In genomic region chr6:56570434-56571359, GRCh38 we compare ENCODE assay signal across 8 cellular contexts.
A peak's percentile ranks its signal among the peaks of the same experiment; 100 is the strongest.
DNase-seq lines count a peak whose midpoint lies in the region; ATAC-seq, FAIRE-seq and TF ChIP-seq lines count a peak whose summit lies in the region.

No MANE protein-coding gene starts in this region.

- FAIRE-seq in small intestine (lab: Jason Lieb, UNC) = peak; percentile 61

- no peaks in the 10 kb centered on the region for H3K27me3 Mint-ChIP-seq in H9 (ENCODE audit: low read depth)

- TF ChIP-seq CTCF in H9 (conservative IDR thresholded peaks at IDR 0.05) (peak; percentile 64), LNCaP clone FGC (IDR thresholded peaks at IDR 0.05; ENCODE audit: control insufficient read depth, extremely low read depth, insufficient read depth) (peak; percentile 65), foreskin keratinocyte (conservative IDR thresholded peaks at IDR 0.05) (peak; percentile 66)

- H3K79me1 ChIP-seq in H9 (ENCODE audit: insufficient read depth, low read depth, low read length, poor library complexity, severe bottlenecking) = no peaks in the 10 kb centered on the region

- no peaks in the 10 kb centered on the region for H3K4me1 ChIP-seq in H9 (ENCODE audit: insufficient read depth, low read length)
- H3K4me1 ChIP-seq in foreskin keratinocyte = no peaks in the 10 kb centered on the region
- no peaks in the 10 kb centered on the region for H3K4me1 ChIP-seq in small intestine (ENCODE audit: control insufficient read depth in 2 of 2, insufficient read depth in 1 of 2, low read depth in 1 of 2, low read length in 1 of 2)

- H2BK20ac ChIP-seq in H9 (ENCODE audit: low read depth, low read length, poor library complexity, severe bottlenecking) = no peak overlapping the region

- H4K8ac ChIP-seq in H9 (replicated peaks; ENCODE audit: insufficient read length, low read depth, low read length) = no peak overlapping the region

- no peak overlapping the region for H3K27ac Mint-ChIP-seq in H9

- ATAC-seq in SK-N-SH treated with all-trans-retinoic acid at 6 μM for 48 hours (peak; percentile 67), foreskin keratinocyte (peak; percentile 71)

- peaks cover 3 to 6% of the 10 kb centered on the region in 2 experiments for H3K9me3 Mint-ChIP-seq in H9

- no peak overlapping the region for H2BK120ac ChIP-seq in H9 (ENCODE audit: low read depth, low read length, poor library complexity, severe bottlenecking)

- H3K27me3 ChIP-seq in H9 (ENCODE audit: insufficient read depth, low read length) = no peaks in the 10 kb centered on the region
- H3K27me3 ChIP-seq in foreskin keratinocyte = no peaks in the 10 kb centered on the region
- H3K27me3 ChIP-seq in small intestine (ENCODE audit: control insufficient read depth in 2 of 2, insufficient read depth in 2 of 2, low read length in 2 of 2) = no peaks in the 10 kb centered on the region

- H3K27ac ChIP-seq in H9 (ENCODE audit: insufficient read length, low read depth, low read length) (no peak overlapping the region), foreskin keratinocyte (no peak overlapping the region), small intestine (ENCODE audit: low read depth in 1 of 2, low read length in 1 of 2) (no peak overlapping the region)

- H2BK5ac ChIP-seq in H9 (ENCODE audit: insufficient read length, low read length) = no peak overlapping the region

- H3K4me3 Mint-ChIP-seq in H9 = no peak overlapping the region

- H2BK15ac ChIP-seq in H9 (ENCODE audit: low read depth, low read length) = no peak overlapping the region

- H3K4me3 ChIP-seq in LNCaP clone FGC (ENCODE audit: low read depth, low read length) (no peak overlapping the region), small intestine (ENCODE audit: low read depth in 1 of 2, low read length in 2 of 2) (no peak overlapping the region)

- H4K91ac ChIP-seq in H9 (ENCODE audit: insufficient read length, low read depth, low read length) = no peak overlapping the region

- H2BK12ac ChIP-seq in H9 (ENCODE audit: insufficient read length, low read depth, low read length) = no peak overlapping the region

- H2AFZ ChIP-seq in H9 (ENCODE audit: low read length) = no peak overlapping the region

- no peaks in the 10 kb centered on the region for H3K79me2 ChIP-seq in H9 (ENCODE audit: insufficient read depth, low read length)

- H2AK5ac ChIP-seq in H9 (ENCODE audit: insufficient read length, low read length) = no peak overlapping the region

- H4K20me1 ChIP-seq in H9 (ENCODE audit: control insufficient read depth, insufficient read depth, insufficient read length) = no peaks in the 10 kb centered on the region

- no peak overlapping the region for H3K18ac ChIP-seq in H9 (ENCODE audit: insufficient read length, low read depth, low read length)

- H3K36me3 ChIP-seq in small intestine (ENCODE audit: control insufficient read depth in 2 of 2, insufficient read depth in 2 of 2, low read length in 2 of 2) = no peaks in the 10 kb centered on the region

- H3K4me1 Mint-ChIP-seq in H9 = peaks cover 7 to 8% of the 10 kb centered on the region in 2 experiments

- H3K36me3 Mint-ChIP-seq in H9 (ENCODE audit: insufficient read depth in 1 of 3, low read depth in 3 of 3) = peaks cover 32 to 44% (median 40%) of the 10 kb centered on the region in 3 experiments

- no peak overlapping the region for H3K4me2 ChIP-seq in H9 (ENCODE audit: insufficient read depth, insufficient read length, low read length)

- H3K14ac ChIP-seq in H9 (ENCODE audit: insufficient read depth, low read length) = no peak overlapping the region

- peak; percentile 11 for DNase-seq in SIG-M5 treated with dmso at 0.1 percent for 504 hours (lab: John Stamatoyannopoulos, UW; ENCODE audit: unreplicated experiment)
- no peak for DNase-seq in SIG-M5 (lab: John Stamatoyannopoulos, UW)
- DNase-seq in H9 = no peak
- no peak for DNase-seq in LNCaP clone FGC (ENCODE audit: low read depth)
- peak in 1 of 2 donors; percentile 35 for DNase-seq in foreskin keratinocyte
- peak; percentile 52 for DNase-seq in small intestine
- no peak for DNase-seq in ureter (ENCODE audit: low spot score)

- H4K5ac ChIP-seq in H9 (ENCODE audit: insufficient read length, low read depth, low read length) = no peak overlapping the region

- H3K9me3 ChIP-seq in H9 (ENCODE audit: control insufficient read depth, low read depth, low read length) (no peaks in the 10 kb centered on the region), small intestine (ENCODE audit: control insufficient read depth, low read depth) (no peaks in the 10 kb centered on the region)

- no peak overlapping the region for H3T11ph ChIP-seq in H9 (ENCODE audit: low read length)

- H3K4ac ChIP-seq in H9 (ENCODE audit: low read depth, low read length) = no peak overlapping the region

- no peak overlapping the region for H3K9ac ChIP-seq in H9 (ENCODE audit: extremely low read depth, insufficient read length, low read length)

- H3K56ac ChIP-seq in H9 (ENCODE audit: insufficient read length, low read depth, low read length) = no peak overlapping the region

- H3K23ac ChIP-seq in H9 (ENCODE audit: insufficient read length, low read depth, low read length) = no peak overlapping the region

- H3K23me2 ChIP-seq in H9 (ENCODE audit: insufficient read length, low read depth, low read length, poor library complexity, severe bottlenecking) = no peaks in the 10 kb centered on the region

- WGBS in H9 (ENCODE audit: extremely low coverage, insufficient read length, low lambda C conversion rate) = no CpG with 5 or more reads among the region's 8 CpGs
- WGBS in small intestine, 3 donors = 47 to 56% (median 49%) methylated on average over 8 of the region's 8 CpGs

TF ChIP-seq in SK-N-SH treated with all-trans-retinoic acid at 6 μM for 48 hours, 23 proteins besides CTCF, POLR2A, EP300 and RAD21:
- TF ChIP-seq ARNTL (CRISPR knock-in tag; IDR thresholded peaks at IDR 0.05; ENCODE audit: borderline replicate concordance, low read depth) = no peak
- TF ChIP-seq ZNF70 (CRISPR knock-in tag; IDR thresholded peaks at IDR 0.05) = no peak
- no peak for TF ChIP-seq CREB5 (CRISPR knock-in tag; IDR thresholded peaks at IDR 0.05; ENCODE audit: low read depth)
- TF ChIP-seq GLIS3 (CRISPR knock-in tag; IDR thresholded peaks at IDR 0.05) = no peak
- TF ChIP-seq ZFP30 (CRISPR knock-in tag; IDR thresholded peaks at IDR 0.05) = no peak
- TF ChIP-seq ZNF8 (CRISPR knock-in tag; IDR thresholded peaks at IDR 0.05) = no peak
- no peak for TF ChIP-seq TOX (CRISPR knock-in tag; IDR thresholded peaks at IDR 0.05; ENCODE audit: borderline replicate concordance)
- TF ChIP-seq BACH2 (CRISPR knock-in tag; IDR thresholded peaks at IDR 0.05; ENCODE audit: borderline replicate concordance) = no peak
- no peak for TF ChIP-seq ZC3H10 (CRISPR knock-in tag; IDR thresholded peaks at IDR 0.05)
- TF ChIP-seq CSDC2 (CRISPR knock-in tag; IDR thresholded peaks at IDR 0.05) = no peak
- TF ChIP-seq TSHZ2 (CRISPR knock-in tag; IDR thresholded peaks at IDR 0.05) = no peak

Comparison
In these comparisons a context has a peak if more than half of its experiments do, and no peak if none do; other contexts are left out.
1. DNase-seq: peak in SIG-M5 treated with dmso at 0.1 percent for 504 hours (single experiment) and small intestine (single experiment); none in SIG-M5 (single experiment), H9 (single experiment), LNCaP clone FGC (single experiment) and ureter (single experiment).
2. Peak in every context shown above with its lines, with median percentiles within 50 percentile points of each other: CTCF ChIP-seq.